ENCODE assay signal across 1 cellular context in the genomic region with DNA sequence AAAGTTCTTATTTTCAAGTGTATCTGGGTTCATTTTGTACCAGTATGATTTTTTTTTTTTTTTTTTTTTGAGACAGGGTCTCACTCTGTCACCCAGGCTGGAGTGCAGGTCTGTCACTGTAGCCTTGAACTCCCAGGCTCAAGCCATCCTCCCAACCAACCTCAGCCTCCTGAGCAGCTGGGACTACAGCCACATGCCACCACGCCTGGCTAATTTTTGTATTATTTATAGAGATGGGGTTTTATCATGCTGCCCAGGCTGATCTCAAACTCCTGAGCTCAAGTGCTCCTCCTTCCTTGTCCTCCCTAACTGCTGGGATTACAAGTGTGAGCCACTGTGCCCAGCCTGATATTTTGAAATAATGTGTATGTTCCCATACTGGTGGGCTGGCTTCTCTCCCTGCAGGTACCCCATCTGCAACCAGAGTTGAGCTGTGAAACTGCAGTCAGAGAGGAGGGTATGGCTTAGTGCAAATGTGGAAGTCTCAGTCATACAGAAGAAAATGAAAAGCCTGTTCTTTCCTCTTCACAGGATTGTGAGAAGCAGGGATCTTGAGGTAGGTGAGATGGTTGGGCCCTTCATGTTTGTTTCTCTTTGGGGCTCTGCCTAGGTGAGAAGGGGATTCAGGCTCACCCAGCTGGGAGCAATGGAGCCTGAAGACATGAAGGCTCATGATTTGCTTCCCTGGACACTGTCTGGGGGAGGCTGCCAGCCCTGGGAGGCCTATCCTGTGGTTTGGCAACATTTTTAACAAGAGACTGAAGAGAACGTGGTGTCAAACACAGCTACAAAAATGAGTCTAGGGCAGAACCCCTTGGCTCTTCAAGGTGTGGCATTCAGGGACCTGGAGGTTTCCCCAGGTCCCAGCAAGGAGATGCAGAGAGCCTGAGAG.
A peak's percentile ranks its signal among the peaks of the same experiment; 100 is the strongest.
TF ChIP-seq lines count a peak whose summit lies in the region.

No MANE protein-coding gene starts in this region.

TF ChIP-seq in HepG2, 621 proteins besides CTCF, POLR2A, EP300 and RAD21 (continued from another document):
- 0 out of 2 replicates have a peak, but pooled peaks have one; percentile 38 for TF ChIP-seq ZNF263 (CRISPR knock-in tag; IDR thresholded peaks at IDR 0.05)
- TF ChIP-seq ZNF17 (CRISPR knock-in tag; IDR thresholded peaks at IDR 0.05): no peak
